In genomic region chr20:34052414-34052813, GRCh38 we compare ENCODE assay signal across 31 cellular contexts. TPM values are rescaled to one million over a fixed set of nuclear protein-coding genes. Genes with fewer than 3 reads are reported as not detected.
A peak's percentile ranks its signal among the peaks of the same experiment; 100 is the strongest.
DNase-seq lines count a peak whose midpoint lies in the region; ATAC-seq, FAIRE-seq and TF ChIP-seq lines count a peak whose summit lies in the region.
"Had no signal": no experiment of that assay in that cellular context is flagged by ENCODE, and none has a peak within 500 bp of the region (broad histone marks: within the 10 kb centered on the region; RNA-seq: fewer than 3 reads in every experiment).

No MANE protein-coding gene starts in this region.

- no peaks in the 10 kb centered on the region for H3K27me3 ChIP-seq in HepG2 (ENCODE audit: control insufficient read depth in 1 of 2, insufficient read depth in 2 of 2, low read length in 2 of 2)
- H3K27me3 ChIP-seq: ascending aorta, testis, vagina had no signal

- peak overlapping the region; percentile 48 for H3K27ac Mint-ChIP-seq in activated naive CD4-positive, alpha-beta T cell treated with anti-CD3 and anti-CD28 coated beads, Interleukin-2, amount 50 U/mL, for 24 hours
- H3K27ac Mint-ChIP-seq in activated naive CD4-positive, alpha-beta T cell treated with anti-CD3 and anti-CD28 coated beads for 36 hours: no peak overlapping the region
- no peak overlapping the region for H3K27ac Mint-ChIP-seq in activated CD4-positive, alpha-beta memory T cell treated with anti-CD3 and anti-CD28 coated beads, Interleukin-2, amount 10 ng/mL, durations not matched to agents 7 days and 5 days
- H3K27ac Mint-ChIP-seq: activated CD4-positive, alpha-beta T cell treated with anti-CD3 and anti-CD28 coated beads, Interleukin-2, amount 10 ng/mL, durations not matched to agents 24 days and 14 days; activated naive CD8-positive, alpha-beta T cell treated with anti-CD3 and anti-CD28 coated beads, Interleukin-2, amount 10 ng/mL, durations not matched to agents 7 days and 5 days; B cell had no signal

- intact Hi-C loops in activated naive CD4-positive, alpha-beta T cell treated with anti-CD3 and anti-CD28 coated beads for 36 hours (cut with micrococcal nuclease): no loop called here
- intact Hi-C loops in HepG2 (cut with micrococcal nuclease; ENCODE audit: unreplicated experiment): no loop called here
- intact Hi-C loops in sciatic nerve (cut with DNase I): no loop called here

- H3K36me3 Mint-ChIP-seq in activated naive CD4-positive, alpha-beta T cell treated with anti-CD3 and anti-CD28 coated beads, Interleukin-2, amount 50 U/mL, for 24 hours: peaks cover 3% of the 10 kb centered on the region
- no peaks in the 10 kb centered on the region for H3K36me3 Mint-ChIP-seq in activated naive CD4-positive, alpha-beta T cell treated with anti-CD3 and anti-CD28 coated beads for 36 hours (ENCODE audit: low read depth)
- H3K36me3 Mint-ChIP-seq in activated CD4-positive, alpha-beta memory T cell treated with anti-CD3 and anti-CD28 coated beads, Interleukin-2, amount 10 ng/mL, durations not matched to agents 7 days and 5 days (ENCODE audit: low read depth): peaks cover 2% of the 10 kb centered on the region

- BruUV-seq in HepG2 (replicated peaks; lab: Mats Ljungman, UMichigan): no TSS peak

- FAIRE-seq in HepG2 (lab: Jason Lieb, UNC): no peak
- FAIRE-seq: A204.1, keratinocyte had no signal

- H2AFZ ChIP-seq in HepG2 (ENCODE audit: low read length): no peak overlapping the region

- in situ Hi-C loops in HepG2 (cut with HindIII; ENCODE audit: extremely low pct_ligation_motif_present, low pct_unique_long_range_greater_than_20kb): no loop called here

- no peak for TF ChIP-seq POLR2A in HepG2 (IDR thresholded peaks at IDR 0.05; ENCODE audit: insufficient read depth in 1 of 2, low read depth in 2 of 2, low read length in 2 of 2)

- TF ChIP-seq EP300 in HepG2 (IDR thresholded peaks at IDR 0.05; ENCODE audit: low read depth in 2 of 2, low read length in 2 of 2): no peak
- TF ChIP-seq EP300 in HepG2 (CRISPR knock-in tag; IDR thresholded peaks at IDR 0.05; ENCODE audit: borderline replicate concordance): no peak

- POLR2A ChIA-PET in HepG2 (lab: Yijun Ruan, JAX): no interaction called here
- POLR2A ChIA-PET in activated CD4-positive, alpha-beta memory T cell treated with anti-CD3 and anti-CD28 coated beads, Interleukin-2, amount 10 ng/mL, durations not matched to agents 7 days and 5 days (lab: Charles Lee): no interaction called here

- H3K36me3 ChIP-seq in HepG2 (replicated peaks in 1 of 2; ENCODE audit: control insufficient read depth in 1 of 2, insufficient read depth in 2 of 2, low read length in 2 of 2): peaks cover 2 to 27% of the 10 kb centered on the region in 2 experiments; a peak in 4 of 5 replicates
- H3K36me3 ChIP-seq: ascending aorta, HAP-1, vagina had no signal

- TF ChIP-seq RAD21 in HepG2 (CRISPR knock-in tag; IDR thresholded peaks at IDR 0.05): no peak

- no peaks in the 10 kb centered on the region for H3K9me3 ChIP-seq in HepG2 (ENCODE audit: low read length)
- H3K9me3 ChIP-seq: ascending aorta, HAP-1, testis, vagina had no signal

- no peak for ATAC-seq in HepG2
- ATAC-seq in sciatic nerve: peak; percentile 55
- no peak for ATAC-seq in HG02852 (IDR thresholded peaks at IDR 0.05; ENCODE audit: unreplicated experiment)
- ATAC-seq in GM18519 (IDR thresholded peaks at IDR 0.05; ENCODE audit: low FRiP score, unreplicated experiment): no peak
- ATAC-seq: Panc1; stimulated activated naive CD8-positive, alpha-beta T cell treated with anti-CD3 and anti-CD28 coated beads, Interleukin-15, Interleukin-2, amounts not matched to agents 100 U/mL and 50 U/mL, for 24 hours had no signal

- peaks cover 41% of the 10 kb centered on the region for H3K4me1 ChIP-seq in HepG2 (ENCODE audit: insufficient read depth, low read length)
- H3K4me1 ChIP-seq: HAP-1 had no signal

- no peaks in the 10 kb centered on the region for H3K27me3 Mint-ChIP-seq in activated naive CD4-positive, alpha-beta T cell treated with anti-CD3 and anti-CD28 coated beads, Interleukin-2, amount 50 U/mL, for 24 hours
- H3K27me3 Mint-ChIP-seq in activated naive CD4-positive, alpha-beta T cell treated with anti-CD3 and anti-CD28 coated beads for 36 hours (ENCODE audit: low read depth): no peaks in the 10 kb centered on the region
- H3K27me3 Mint-ChIP-seq in activated CD4-positive, alpha-beta memory T cell treated with anti-CD3 and anti-CD28 coated beads, Interleukin-2, amount 10 ng/mL, durations not matched to agents 7 days and 5 days: no peaks in the 10 kb centered on the region
- H3K27me3 Mint-ChIP-seq: activated CD4-positive, alpha-beta T cell treated with anti-CD3 and anti-CD28 coated beads, Interleukin-2, amount 10 ng/mL, durations not matched to agents 24 days and 14 days; activated naive CD8-positive, alpha-beta T cell treated with anti-CD3 and anti-CD28 coated beads, Interleukin-2, amount 10 ng/mL, durations not matched to agents 7 days and 5 days; B cell had no signal

- H4K20me1 ChIP-seq in HepG2 (ENCODE audit: insufficient read depth, low read length): peaks cover 65% of the 10 kb centered on the region

- peaks cover 90% of the 10 kb centered on the region for H3K79me2 ChIP-seq in HepG2 (ENCODE audit: insufficient read depth, low read length)

- no peak for TF ChIP-seq CTCF in HepG2 (CRISPR knock-in tag; IDR thresholded peaks at IDR 0.05)

- no peak overlapping the region for H3K4me2 ChIP-seq in HepG2 (ENCODE audit: low read depth, low read length)

- WGBS in HepG2 (ENCODE audit: low lambda C conversion rate): 82% methylated on average over 2 of the region's 2 CpGs

- H3K4me1 Mint-ChIP-seq in activated naive CD4-positive, alpha-beta T cell treated with anti-CD3 and anti-CD28 coated beads, Interleukin-2, amount 50 U/mL, for 24 hours: peaks cover 96% of the 10 kb centered on the region
- peaks cover 72% of the 10 kb centered on the region for H3K4me1 Mint-ChIP-seq in activated naive CD4-positive, alpha-beta T cell treated with anti-CD3 and anti-CD28 coated beads for 36 hours (ENCODE audit: low read depth)
- H3K4me1 Mint-ChIP-seq in activated CD4-positive, alpha-beta memory T cell treated with anti-CD3 and anti-CD28 coated beads, Interleukin-2, amount 10 ng/mL, durations not matched to agents 7 days and 5 days: peaks cover 21% of the 10 kb centered on the region

- no peaks in the 10 kb centered on the region for H3K9me3 Mint-ChIP-seq in activated naive CD4-positive, alpha-beta T cell treated with anti-CD3 and anti-CD28 coated beads, Interleukin-2, amount 50 U/mL, for 24 hours
- no peaks in the 10 kb centered on the region for H3K9me3 Mint-ChIP-seq in activated naive CD4-positive, alpha-beta T cell treated with anti-CD3 and anti-CD28 coated beads for 36 hours
- H3K9me3 Mint-ChIP-seq in activated CD4-positive, alpha-beta memory T cell treated with anti-CD3 and anti-CD28 coated beads, Interleukin-2, amount 10 ng/mL, durations not matched to agents 7 days and 5 days: no peaks in the 10 kb centered on the region
- H3K9me3 Mint-ChIP-seq: activated CD4-positive, alpha-beta T cell treated with anti-CD3 and anti-CD28 coated beads, Interleukin-2, amount 10 ng/mL, durations not matched to agents 24 days and 14 days; activated naive CD8-positive, alpha-beta T cell treated with anti-CD3 and anti-CD28 coated beads, Interleukin-2, amount 10 ng/mL, durations not matched to agents 7 days and 5 days had no signal

- DNase-seq in activated naive CD4-positive, alpha-beta T cell treated with anti-CD3 and anti-CD28 coated beads for 36 hours: no peak
- DNase-seq in dermis blood vessel endothelial cell (peak; percentile 79), HepG2 (ENCODE audit: low spot score) (no peak), sciatic nerve (ENCODE audit: low spot score) (no peak)
- no peak for DNase-seq in activated CD4-positive, alpha-beta memory T cell treated with anti-CD3 and anti-CD28 coated beads, Interleukin-2, amount 10 ng/mL, durations not matched to agents 7 days and 5 days
- DNase-seq: activated CD4-positive, alpha-beta T cell treated with anti-CD3 and anti-CD28 coated beads, Interleukin-2, amount 10 ng/mL, durations not matched to agents 24 days and 14 days; activated naive CD8-positive, alpha-beta T cell treated with anti-CD3 and anti-CD28 coated beads, Interleukin-2, amount 10 ng/mL, durations not matched to agents 7 days and 5 days; DMS79; GDM1; NCI-H1048; NCI-H187; NCI-H2171; NCI-H524; NK-92 treated with Interleukin-12 subunit alpha and Interleukin-12 subunit beta, amount 100 ng/mL, for 24 hours; nucleus accumbens; SIG-M5; stimulated activated naive CD8-positive, alpha-beta T cell treated with anti-CD3 and anti-CD28 coated beads, Interleukin-15, Interleukin-2, amounts not matched to agents 100 U/mL and 50 U/mL, for 24 hours; SW 1271; T1000; testis had no signal

- no peak overlapping the region for H3K4me3 Mint-ChIP-seq in activated naive CD4-positive, alpha-beta T cell treated with anti-CD3 and anti-CD28 coated beads, Interleukin-2, amount 50 U/mL, for 24 hours
- no peak overlapping the region for H3K4me3 Mint-ChIP-seq in activated naive CD4-positive, alpha-beta T cell treated with anti-CD3 and anti-CD28 coated beads for 36 hours
- H3K4me3 Mint-ChIP-seq in activated CD4-positive, alpha-beta memory T cell treated with anti-CD3 and anti-CD28 coated beads, Interleukin-2, amount 10 ng/mL, durations not matched to agents 7 days and 5 days: no peak overlapping the region
- H3K4me3 Mint-ChIP-seq: activated CD4-positive, alpha-beta T cell treated with anti-CD3 and anti-CD28 coated beads, Interleukin-2, amount 10 ng/mL, durations not matched to agents 24 days and 14 days; activated naive CD8-positive, alpha-beta T cell treated with anti-CD3 and anti-CD28 coated beads, Interleukin-2, amount 10 ng/mL, durations not matched to agents 7 days and 5 days; B cell had no signal

- peak overlapping the region; percentile 9 for H3K27ac ChIP-seq in HepG2 (ENCODE audit: extremely low read length, insufficient read depth, low read length)
- H3K27ac ChIP-seq: ascending aorta, coronary artery, testis, vagina had no signal

- no peak overlapping the region for H3K4me3 ChIP-seq in HepG2 (replicated peaks in 1 of 3; ENCODE audit: insufficient read depth in 1 of 3, low read depth in 2 of 3, low read length in 3 of 3)
- H3K4me3 ChIP-seq: ascending aorta, coronary artery, HAP-1, testis, vagina had no signal

- CTCF ChIA-PET in activated naive CD4-positive, alpha-beta T cell treated with anti-CD3 and anti-CD28 coated beads for 36 hours (lab: Charles Lee): no interaction called here
- CTCF ChIA-PET in HepG2 (lab: Yijun Ruan, JAX; ENCODE audit: low intra/inter-chr PET ratio, low total read pairs): interaction anchor here (0.6 kb wide), 1 partner anchor 1536 kb away, joined by 3 read pairs; no protein-coding TSS in a partner anchor
- CTCF ChIA-PET in activated CD4-positive, alpha-beta memory T cell treated with anti-CD3 and anti-CD28 coated beads, Interleukin-2, amount 10 ng/mL, durations not matched to agents 7 days and 5 days (lab: Charles Lee): no interaction called here

- H3K9ac ChIP-seq in HepG2 (ENCODE audit: insufficient read depth, low read depth, low read length): no peak overlapping the region

RNA-seq across cellular contexts. Expression of gene RALY, which starts 58.7 kb away (rescaled TPM):
- total RNA-seq in activated naive CD4-positive, alpha-beta T cell treated with anti-CD3 and anti-CD28 coated beads for 36 hours: 100 to 1,000 TPM; 137 to 139 TPM
- total RNA-seq in dermis blood vessel endothelial cell (71.0 and 99.9 TPM in 2 replicates), HepG2 (2016; rRNA removed; fragmentation: Illumina TruSeq; extraction: Trizol) (186 and 213 TPM in 2 replicates), sciatic nerve (94.6 TPM)
- 149 TPM in 2 replicates for total RNA-seq in HepG2 (2016; cell fraction: cytosol; rRNA removed; fragmentation: Illumina TruSeq; extraction: Trizol; ENCODE audit: low read depth)
- total RNA-seq in HepG2 (2016; cell fraction: insoluble cytoplasmic fraction; rRNA removed; fragmentation: Illumina TruSeq; extraction: Trizol): 189 and 205 TPM in 2 replicates
- total RNA-seq in HepG2 (2016; cell fraction: membrane; rRNA removed; fragmentation: Illumina TruSeq; extraction: Trizol): 212 and 253 TPM in 2 replicates
- 108 and 117 TPM in 2 replicates for total RNA-seq in HepG2 (2016; cell fraction: nucleus; rRNA removed; fragmentation: Illumina TruSeq; extraction: Trizol)
- polyA plus RNA-seq in HepG2 (2011; rRNA removed): 178 and 179 TPM in 2 replicates
- polyA plus RNA-seq in HepG2 (2011; cell fraction: cytosol; rRNA removed): 154 and 230 TPM in 2 replicates
- 90.5 and 93.6 TPM in 2 replicates for polyA plus RNA-seq in HepG2 (2011; cell fraction: nucleus; rRNA removed)
- polyA plus RNA-seq in HepG2 (2012): 139 and 151 TPM in 2 replicates
- polyA plus RNA-seq in HepG2 (2016; cell fraction: cytosol; fragmentation: Illumina TruSeq; extraction: Trizol; ENCODE audit: low read depth): 205 and 264 TPM in 2 replicates
- 400 and 432 TPM in 2 replicates for polyA plus RNA-seq in HepG2 (2016; cell fraction: insoluble cytoplasmic fraction; fragmentation: Illumina TruSeq; extraction: Trizol; ENCODE audit: low read depth)
- polyA plus RNA-seq in HepG2 (2016; cell fraction: membrane; fragmentation: Illumina TruSeq; extraction: Trizol; ENCODE audit: low read depth): 287 and 342 TPM in 2 replicates
- polyA plus RNA-seq in HepG2 (2016; cell fraction: nucleus; fragmentation: Illumina TruSeq; extraction: Trizol; ENCODE audit: insufficient read depth, low read depth): 252 and 257 TPM in 2 replicates
- polyA minus RNA-seq in HepG2 (2011; rRNA and poly(A)+ RNA removed; ENCODE audit: low replicate concordance): 148 and 200 TPM in 2 replicates
- 99.8 and 102 TPM in 2 replicates for polyA minus RNA-seq in HepG2 (2011; cell fraction: cytosol; rRNA and poly(A)+ RNA removed)
- 75.0 and 76.2 TPM in 2 replicates for polyA minus RNA-seq in HepG2 (2011; cell fraction: nucleus; rRNA and poly(A)+ RNA removed)
- total RNA-seq in activated CD4-positive, alpha-beta memory T cell treated with anti-CD3 and anti-CD28 coated beads, Interleukin-2, amount 10 ng/mL, durations not matched to agents 7 days and 5 days: 100 to 1,000 TPM; 204 to 209 TPM

RNA-seq across cellular contexts. Expression of gene EIF2S2, which starts 59.6 kb away (rescaled TPM):
- 100 to 1,000 TPM; 202 to 207 TPM for total RNA-seq in activated naive CD4-positive, alpha-beta T cell treated with anti-CD3 and anti-CD28 coated beads for 36 hours
- total RNA-seq in dermis blood vessel endothelial cell: 90.2 and 151 TPM in 2 replicates
- 213 and 316 TPM in 2 replicates for total RNA-seq in HepG2 (2016; rRNA removed; fragmentation: Illumina TruSeq; extraction: Trizol)
- total RNA-seq in HepG2 (2016; cell fraction: cytosol; rRNA removed; fragmentation: Illumina TruSeq; extraction: Trizol; ENCODE audit: low read depth): 51.0 and 51.7 TPM in 2 replicates
- 208 and 329 TPM in 2 replicates for total RNA-seq in HepG2 (2016; cell fraction: insoluble cytoplasmic fraction; rRNA removed; fragmentation: Illumina TruSeq; extraction: Trizol)
- 97.8 and 98.8 TPM in 2 replicates for total RNA-seq in HepG2 (2016; cell fraction: membrane; rRNA removed; fragmentation: Illumina TruSeq; extraction: Trizol)
- total RNA-seq in HepG2 (2016; cell fraction: nucleus; rRNA removed; fragmentation: Illumina TruSeq; extraction: Trizol): 76.0 and 84.1 TPM in 2 replicates
- 102 and 126 TPM in 2 replicates for polyA plus RNA-seq in HepG2 (2011; rRNA removed)
- polyA plus RNA-seq in HepG2 (2011; cell fraction: cytosol; rRNA removed): 63.0 and 92.8 TPM in 2 replicates
- polyA plus RNA-seq in HepG2 (2011; cell fraction: nucleus; rRNA removed): 22.9 and 30.3 TPM in 2 replicates
- 143 and 178 TPM in 2 replicates for polyA plus RNA-seq in HepG2 (2012)
- 36.0 and 36.2 TPM in 2 replicates for polyA plus RNA-seq in HepG2 (2016; cell fraction: cytosol; fragmentation: Illumina TruSeq; extraction: Trizol; ENCODE audit: low read depth)
- polyA plus RNA-seq in HepG2 (2016; cell fraction: insoluble cytoplasmic fraction; fragmentation: Illumina TruSeq; extraction: Trizol; ENCODE audit: low read depth): 299 and 317 TPM in 2 replicates
- polyA plus RNA-seq in HepG2 (2016; cell fraction: membrane; fragmentation: Illumina TruSeq; extraction: Trizol; ENCODE audit: low read depth): 66.5 and 67.3 TPM in 2 replicates
- 111 and 114 TPM in 2 replicates for polyA plus RNA-seq in HepG2 (2016; cell fraction: nucleus; fragmentation: Illumina TruSeq; extraction: Trizol; ENCODE audit: insufficient read depth, low read depth)
- 27.1 and 39.1 TPM in 2 replicates for polyA minus RNA-seq in HepG2 (2011; rRNA and poly(A)+ RNA removed; ENCODE audit: low replicate concordance)
- polyA minus RNA-seq in HepG2 (2011; cell fraction: cytosol; rRNA and poly(A)+ RNA removed): 55.0 and 56.6 TPM in 2 replicates
- polyA minus RNA-seq in HepG2 (2011; cell fraction: nucleus; rRNA and poly(A)+ RNA removed): 34.4 and 37.0 TPM in 2 replicates
- 44.8 TPM for total RNA-seq in sciatic nerve
- total RNA-seq in activated CD4-positive, alpha-beta memory T cell treated with anti-CD3 and anti-CD28 coated beads, Interleukin-2, amount 10 ng/mL, durations not matched to agents 7 days and 5 days: 100 to 1,000 TPM; 106 to 108 TPM
